3 cellular contexts compared by ENCODE assay signal in genomic region chr7:76354516-76354915, GRCh38.
A peak's percentile ranks its signal among the peaks of the same experiment; 100 is the strongest.
TF ChIP-seq lines count a peak whose summit lies in the region.

No MANE protein-coding gene starts in this region.

TF ChIP-seq in SK-N-SH, 30 proteins besides CTCF, POLR2A, EP300 and RAD21:
- TF ChIP-seq TEAD4 (IDR thresholded peaks at IDR 0.05; ENCODE audit: borderline replicate concordance, insufficient read depth): no peak
- TF ChIP-seq NFIC (IDR thresholded peaks at IDR 0.05; ENCODE audit: borderline replicate concordance): no peak
- TF ChIP-seq MAX (IDR thresholded peaks at IDR 0.05; ENCODE audit: low read depth): no peak
- no peak for TF ChIP-seq TAF1 (IDR thresholded peaks at IDR 0.05; ENCODE audit: borderline replicate concordance, low read depth, low read length)
- no peak for TF ChIP-seq SMC3 (IDR thresholded peaks at IDR 0.05; ENCODE audit: low read depth, low read length)

TF ChIP-seq in SK-N-SH treated with all-trans-retinoic acid at 6 μM for 48 hours, 23 proteins besides CTCF, POLR2A, EP300 and RAD21:
- no peak for TF ChIP-seq CREB5 (CRISPR knock-in tag; IDR thresholded peaks at IDR 0.05; ENCODE audit: low read depth)
- TF ChIP-seq ARNTL (CRISPR knock-in tag; IDR thresholded peaks at IDR 0.05; ENCODE audit: borderline replicate concordance, low read depth): no peak
- TF ChIP-seq CSDC2 (CRISPR knock-in tag; IDR thresholded peaks at IDR 0.05): no peak
- no peak for TF ChIP-seq ISL1 (CRISPR knock-in tag; IDR thresholded peaks at IDR 0.05)
- TF ChIP-seq TSHZ2 (CRISPR knock-in tag; IDR thresholded peaks at IDR 0.05): no peak
- no peak for TF ChIP-seq TCF4 (CRISPR knock-in tag; IDR thresholded peaks at IDR 0.05; ENCODE audit: borderline replicate concordance)
- TF ChIP-seq GLIS3 (CRISPR knock-in tag; IDR thresholded peaks at IDR 0.05): no peak
- TF ChIP-seq TOX (CRISPR knock-in tag; IDR thresholded peaks at IDR 0.05; ENCODE audit: borderline replicate concordance): no peak
- TF ChIP-seq ZNF565 (CRISPR knock-in tag; conservative IDR thresholded peaks at IDR 0.05; ENCODE audit: low read depth): no peak
- TF ChIP-seq ZFP3 (CRISPR knock-in tag; IDR thresholded peaks at IDR 0.05): no peak
- no peak for TF ChIP-seq ZNF8 (CRISPR knock-in tag; IDR thresholded peaks at IDR 0.05)
- no peak for TF ChIP-seq ZC3H10 (CRISPR knock-in tag; IDR thresholded peaks at IDR 0.05)
- TF ChIP-seq BACH2 (CRISPR knock-in tag; IDR thresholded peaks at IDR 0.05; ENCODE audit: borderline replicate concordance): no peak
- TF ChIP-seq PPARA (CRISPR knock-in tag; IDR thresholded peaks at IDR 0.05; ENCODE audit: borderline replicate concordance): no peak
- TF ChIP-seq ZNF70 (CRISPR knock-in tag; IDR thresholded peaks at IDR 0.05): no peak
- no peak for TF ChIP-seq RARB (CRISPR knock-in tag; IDR thresholded peaks at IDR 0.05)
TF ChIP-seq in SK-N-SH treated with all-trans-retinoic acid at 6 μM for 48 hours: peak in this region for 0.

TF ChIP-seq in H1, 55 proteins besides CTCF, POLR2A, EP300 and RAD21:
- TF ChIP-seq POLR2AphosphoS5 (IDR thresholded peaks at IDR 0.05; ENCODE audit: low read depth, low read length): peak; percentile 64
- TF ChIP-seq KDM5A (IDR thresholded peaks at IDR 0.05; ENCODE audit: low read length): no peak
- no peak for TF ChIP-seq CHD1 (IDR thresholded peaks at IDR 0.05; ENCODE audit: low read depth, low read length)
